In the genomic region with DNA sequence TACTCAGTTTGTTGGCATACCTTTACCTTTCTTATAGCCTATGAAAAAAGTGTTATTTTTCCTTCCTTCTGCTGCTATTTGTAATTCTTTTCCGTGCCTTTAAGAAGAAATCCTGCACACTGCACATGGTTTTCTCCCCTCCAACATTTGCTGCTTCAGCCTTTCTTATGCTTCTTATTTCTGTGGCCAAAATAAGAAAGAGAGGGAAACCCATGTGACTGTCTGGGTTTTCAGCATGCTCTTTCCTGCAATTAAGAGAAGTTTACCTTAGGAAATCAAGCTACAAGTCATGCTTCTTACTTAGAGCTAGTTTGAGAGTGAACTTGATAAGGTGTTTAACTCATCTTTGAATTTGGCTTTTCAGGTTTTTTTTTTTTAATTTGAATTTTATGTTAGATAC, we compare ENCODE assay signal across 18 cellular contexts.
"Had no signal": no experiment of that assay in that cellular context is flagged by ENCODE, and none has a peak within 500 bp of the region (broad histone marks: within the 10 kb centered on the region; RNA-seq: fewer than 3 reads in every experiment).

No MANE protein-coding gene starts in this region.

- H3K9me3 Mint-ChIP-seq: activated naive CD4-positive, alpha-beta T cell treated with anti-CD3 and anti-CD28 coated beads, Interleukin-2, amount 10 ng/mL, durations not matched to agents 7 days and 5 days; natural killer cell treated with Interleukin-12 subunit alpha and Interleukin-12 subunit beta and Interleukin-15 and Interleukin-18, amount 100 ng/mL, for 72 hours had no signal

- H3K4me1 Mint-ChIP-seq: activated CD8-positive, alpha-beta memory T cell treated with anti-CD3 and anti-CD28 coated beads, Interleukin-2, amount 10 ng/mL, durations not matched to agents 7 days and 5 days; activated naive CD4-positive, alpha-beta T cell treated with anti-CD3 and anti-CD28 coated beads, Interleukin-2, amount 10 ng/mL, durations not matched to agents 7 days and 5 days had no signal

- H3K4me3 ChIP-seq: psoas muscle, right lobe of liver, spleen, stomach, testis, upper lobe of right lung had no signal

- H3K27ac Mint-ChIP-seq: activated CD8-positive, alpha-beta memory T cell treated with anti-CD3 and anti-CD28 coated beads, Interleukin-2, amount 10 ng/mL, durations not matched to agents 7 days and 5 days; activated naive CD4-positive, alpha-beta T cell treated with anti-CD3 and anti-CD28 coated beads, Interleukin-2, amount 10 ng/mL, durations not matched to agents 7 days and 5 days; natural killer cell treated with Interleukin-12 subunit alpha and Interleukin-12 subunit beta and Interleukin-15 and Interleukin-18, amount 100 ng/mL, for 72 hours had no signal

- DNase-seq: activated CD4-positive, alpha-beta T cell treated with anti-CD3 and anti-CD28 coated beads, Interleukin-2, amount 50 U/mL, for 4 hours; activated CD4-positive, CD25-positive, alpha-beta regulatory T cell treated with anti-CD3 and anti-CD28 coated beads, Interleukin-2, amount 50 U/mL, for 72 hours; activated CD8-positive, alpha-beta memory T cell treated with anti-CD3 and anti-CD28 coated beads, Interleukin-2, amount 10 ng/mL, durations not matched to agents 7 days and 5 days; activated naive CD4-positive, alpha-beta T cell treated with anti-CD3 and anti-CD28 coated beads, Interleukin-2, amount 10 ng/mL, durations not matched to agents 7 days and 5 days; activated T-cell treated with anti-CD3 and anti-CD28 coated beads, Interleukin-2, amount 50 U/mL, for 1 hour; islet precursor cell; mammary epithelial cell; psoas muscle; right lobe of liver; spleen; stomach; T-helper 1 cell; testis; upper lobe of right lung had no signal

- H3K9me3 ChIP-seq: psoas muscle, right lobe of liver, spleen, stomach, testis, upper lobe of right lung had no signal

- H3K36me3 Mint-ChIP-seq: activated CD8-positive, alpha-beta memory T cell treated with anti-CD3 and anti-CD28 coated beads, Interleukin-2, amount 10 ng/mL, durations not matched to agents 7 days and 5 days; activated naive CD4-positive, alpha-beta T cell treated with anti-CD3 and anti-CD28 coated beads, Interleukin-2, amount 10 ng/mL, durations not matched to agents 7 days and 5 days; natural killer cell treated with Interleukin-12 subunit alpha and Interleukin-12 subunit beta and Interleukin-15 and Interleukin-18, amount 100 ng/mL, for 72 hours had no signal

- ATAC-seq: activated CD8-positive, alpha-beta memory T cell treated with anti-CD3 and anti-CD28 coated beads, Interleukin-2, amount 10 ng/mL, durations not matched to agents 7 days and 5 days; left lobe of liver; natural killer cell treated with Interleukin-12 subunit alpha and Interleukin-12 subunit beta and Interleukin-15 and Interleukin-18, amount 100 ng/mL, for 72 hours; psoas muscle; upper lobe of right lung had no signal

- H3K4me1 ChIP-seq: testis had no signal

- H3K36me3 ChIP-seq: right lobe of liver, spleen, stomach, upper lobe of right lung had no signal

- H3K4me3 Mint-ChIP-seq: activated CD8-positive, alpha-beta memory T cell treated with anti-CD3 and anti-CD28 coated beads, Interleukin-2, amount 10 ng/mL, durations not matched to agents 7 days and 5 days; activated naive CD4-positive, alpha-beta T cell treated with anti-CD3 and anti-CD28 coated beads, Interleukin-2, amount 10 ng/mL, durations not matched to agents 7 days and 5 days; natural killer cell treated with Interleukin-12 subunit alpha and Interleukin-12 subunit beta and Interleukin-15 and Interleukin-18, amount 100 ng/mL, for 72 hours had no signal

- FAIRE-seq: colon, endometrium had no signal

- H3K27ac ChIP-seq: psoas muscle, right lobe of liver, spleen, stomach, testis, upper lobe of right lung had no signal

- H3K27me3 ChIP-seq: right lobe of liver, stomach, testis, upper lobe of right lung had no signal
